10 cellular contexts compared by ENCODE assay signal in the genomic region with DNA sequence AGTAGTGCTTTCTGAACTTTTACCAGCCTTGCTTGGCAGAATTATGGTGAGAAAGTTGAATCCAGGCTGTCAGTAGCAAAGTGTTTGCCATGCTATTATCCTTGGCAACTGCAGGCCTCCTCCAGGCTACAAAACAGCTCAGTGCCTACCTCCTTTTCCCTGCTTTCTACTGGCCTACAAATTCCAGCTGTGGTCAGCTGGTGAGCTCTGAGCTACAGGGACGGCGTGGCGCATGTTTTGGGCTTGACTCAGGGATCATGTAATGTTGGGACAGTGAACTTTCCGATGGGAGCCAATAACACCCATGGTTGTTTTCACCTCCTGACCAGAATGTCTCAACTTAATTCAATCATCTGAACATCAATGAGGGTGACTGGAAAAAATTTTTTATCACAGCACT.
DNase-seq lines count a peak whose midpoint lies in the region; ATAC-seq and TF ChIP-seq lines count a peak whose summit lies in the region.
"Had no signal": no experiment of that assay in that cellular context is flagged by ENCODE, and none has a peak within 500 bp of the region (broad histone marks: within the 10 kb centered on the region; RNA-seq: fewer than 3 reads in every experiment).

No MANE protein-coding gene starts in this region.

- intact Hi-C loops in heart left ventricle (cut with DNase I) (loop anchor here in 2 of 10 donors (10.0 kb wide), 3 partner anchors 48 to 458 kb away; a partner anchor contains a TSS), sigmoid colon (cut with DNase I) (no loop called here)

- DNase-seq in ELR (ENCODE audit: low read depth) (peak; percentile 92), amniotic epithelial cell (ENCODE audit: low read depth) (peak; percentile 91), heart left ventricle (peak; percentile 50 to 85 (median 74)), sigmoid colon (peak; percentile 80), NCI-H1417 (lab: John Stamatoyannopoulos, UW) (no peak), inferior parietal cortex (ENCODE audit: extremely low spot score) (no peak), germinal center (ENCODE audit: low spot score) (no peak)
- no peak for DNase-seq in stimulated activated naive CD4-positive, alpha-beta T cell (lab: John Stamatoyannopoulos, UW)
- DNase-seq: DMS153, MM.1S had no signal

- no peak for TF ChIP-seq EP300 in sigmoid colon (IDR thresholded peaks at IDR 0.05)

- 70 to 83% (median 81%) methylated on average over 4 of the region's 4 CpGs for WGBS in heart left ventricle, 4 donors
- 83 to 86% methylated on average over 4 of the region's 4 CpGs for WGBS in sigmoid colon, 2 donors

- peak; percentile 75 to 95 (median 92) for ATAC-seq in heart left ventricle

- TF ChIP-seq CTCF in heart left ventricle (IDR thresholded peaks at IDR 0.05), result no peak
- TF ChIP-seq CTCF in sigmoid colon (IDR thresholded peaks at IDR 0.05), result no peak

- H3K4me3 ChIP-seq in heart left ventricle (no peak overlapping the region), sigmoid colon (no peak overlapping the region)

- H3K9me3 ChIP-seq in heart left ventricle, result peaks cover 0 to 6% (median 0%) of the 10 kb centered on the region in 12 donors
- H3K9me3 ChIP-seq in sigmoid colon, result no peaks in the 10 kb centered on the region

- TF ChIP-seq POLR2A in heart left ventricle (IDR thresholded peaks at IDR 0.05), result no peak
- TF ChIP-seq POLR2A in sigmoid colon (IDR thresholded peaks at IDR 0.05), result no peak

- no peaks in the 10 kb centered on the region for H3K27me3 ChIP-seq in heart left ventricle
- no peaks in the 10 kb centered on the region for H3K27me3 ChIP-seq in sigmoid colon

- H3K36me3 ChIP-seq in heart left ventricle (no peaks in the 10 kb centered on the region), sigmoid colon (no peaks in the 10 kb centered on the region)

- H3K27ac ChIP-seq in heart left ventricle, result peak overlapping the region in 10 of 12 donors; percentile 9 to 52 (median 31)
- peak overlapping the region in 2 of 4 donors; percentile 16 to 53 for H3K27ac ChIP-seq in sigmoid colon

- H3K4me1 ChIP-seq in heart left ventricle, result peaks cover 0 to 50% (median 15%) of the 10 kb centered on the region in 12 donors
- no peaks in the 10 kb centered on the region for H3K4me1 ChIP-seq in sigmoid colon

Comparison
In these comparisons a context has a peak if more than half of its experiments do, and no peak if none do; other contexts are left out.
1. DNase-seq: peak in ELR (single experiment), amniotic epithelial cell (single experiment), heart left ventricle (5 of 5) and sigmoid colon (single experiment); none in NCI-H1417 (0 of 3), inferior parietal cortex (single experiment), stimulated activated naive CD4-positive, alpha-beta T cell (0 of 6) and germinal center (single experiment).